In genomic region chr7:73932364-73932763, GRCh38 we compare ENCODE assay signal across 18 cellular contexts.
A peak's percentile ranks its signal among the peaks of the same experiment; 100 is the strongest.
DNase-seq lines count a peak whose midpoint lies in the region; ATAC-seq and TF ChIP-seq lines count a peak whose summit lies in the region.
"Had no signal": no experiment of that assay in that cellular context is flagged by ENCODE, and none has a peak within 500 bp of the region (broad histone marks: within the 10 kb centered on the region; RNA-seq: fewer than 3 reads in every experiment).

No MANE protein-coding gene starts in this region.

- TF ChIP-seq EP300 in SK-N-SH (IDR thresholded peaks at IDR 0.05; ENCODE audit: borderline replicate concordance in 1 of 2, low read depth in 1 of 2, low read length in 1 of 2) = no peak
- TF ChIP-seq EP300 in tibial nerve (IDR thresholded peaks at IDR 0.05) = no peak

- H3K4me1 ChIP-seq in SK-N-SH (ENCODE audit: control insufficient read depth in 1 of 2, insufficient read depth in 2 of 2, low read depth in 1 of 2, low read length in 1 of 2) (no peaks in the 10 kb centered on the region), tibial nerve (no peaks in the 10 kb centered on the region), vagina (peaks cover 7% of the 10 kb centered on the region)
- H3K4me1 ChIP-seq: BE2C had no signal

- H3K9me3 ChIP-seq in SK-N-SH (no peaks in the 10 kb centered on the region), tibial nerve (peaks cover 0 to 13% (median 0%) of the 10 kb centered on the region in 4 donors), vagina (no peaks in the 10 kb centered on the region)
- H3K9me3 ChIP-seq: BE2C had no signal

- H3K4me3 ChIP-seq in AG10803 (ENCODE audit: low read length) = no peak overlapping the region
- no peak overlapping the region for H3K4me3 ChIP-seq in SK-N-SH (ENCODE audit: low read depth in 2 of 2, low read length in 1 of 2)
- no peak overlapping the region for H3K4me3 ChIP-seq in tibial nerve
- H3K4me3 ChIP-seq in vagina = no peak overlapping the region

- CTCF ChIA-PET in SK-N-SH (lab: Yijun Ruan, JAX) = interaction anchor here (2.0 kb wide), 1 partner anchor 94 kb away, joined by 9 read pairs; no protein-coding TSS in a partner anchor

- no peak for TF ChIP-seq CTCF in AG10803 (conservative IDR thresholded peaks at IDR 0.05; ENCODE audit: low read length)
- TF ChIP-seq CTCF in HFFc6 (IDR thresholded peaks at IDR 0.05) = no peak
- TF ChIP-seq CTCF in SK-N-SH (IDR thresholded peaks at IDR 0.05) = no peak
- TF ChIP-seq CTCF in tibial nerve (IDR thresholded peaks at IDR 0.05) = no peak
- TF ChIP-seq CTCF in vagina (IDR thresholded peaks at IDR 0.05) = no peak

- TF ChIP-seq POLR2A in tibial nerve (IDR thresholded peaks at IDR 0.05) = no peak
- no peak for TF ChIP-seq POLR2A in vagina (IDR thresholded peaks at IDR 0.05)

- TF ChIP-seq RAD21 in SK-N-SH (IDR thresholded peaks at IDR 0.05; ENCODE audit: low read length) = no peak

- no peaks in the 10 kb centered on the region for H3K36me3 Mint-ChIP-seq in HFFc6 (ENCODE audit: low read depth)
- H3K36me3 Mint-ChIP-seq: CD8-positive, alpha-beta T cell; IgD-negative memory B cell had no signal

- ATAC-seq in HG02970 (IDR thresholded peaks at IDR 0.05; ENCODE audit: low FRiP score, unreplicated experiment) = no peak
- ATAC-seq: CD8-positive, alpha-beta T cell had no signal

- H3K27me3 ChIP-seq in SK-N-SH (ENCODE audit: insufficient read depth) (no peaks in the 10 kb centered on the region), tibial nerve (no peaks in the 10 kb centered on the region), vagina (no peaks in the 10 kb centered on the region)
- H3K27me3 ChIP-seq: BE2C had no signal

- POLR2A ChIA-PET in SK-N-SH (lab: Yijun Ruan, JAX) = no interaction called here

- peaks cover 23% of the 10 kb centered on the region for H3K4me1 Mint-ChIP-seq in HFFc6 (ENCODE audit: low read depth)

- no peaks in the 10 kb centered on the region for H3K9me2 ChIP-seq in SK-N-SH

- H3K36me3 ChIP-seq in SK-N-SH (replicated peaks in 1 of 2; ENCODE audit: control insufficient read depth in 1 of 2, insufficient read depth in 2 of 2, low read length in 1 of 2) (no peaks in the 10 kb centered on the region), tibial nerve (no peaks in the 10 kb centered on the region), vagina (no peaks in the 10 kb centered on the region)
- H3K36me3 ChIP-seq: BE2C had no signal

- no peak overlapping the region for H3K4me3 Mint-ChIP-seq in HFFc6
- H3K4me3 Mint-ChIP-seq: CD8-positive, alpha-beta T cell; IgD-negative memory B cell had no signal

- no peak overlapping the region for H3K27ac Mint-ChIP-seq in HFFc6
- H3K27ac Mint-ChIP-seq: CD8-positive, alpha-beta T cell; IgD-negative memory B cell had no signal

- intact Hi-C loops in vagina (cut with DNase I) = no loop called here

- H3K27ac ChIP-seq in SK-N-SH (ENCODE audit: low read depth in 2 of 2, low read length in 1 of 2) (no peak overlapping the region), tibial nerve (no peak overlapping the region), vagina (no peak overlapping the region)
- H3K27ac ChIP-seq: C4-2B, KMS-11 had no signal

- DNase-seq in AG10803 (ENCODE audit: low read depth) (peak; percentile 39), HFFc6 (peak; percentile 1), SK-N-SH (no peak), fibroblast of gingiva (ENCODE audit: low read depth) (peak; percentile 12), tibial nerve (ENCODE audit: low spot score in 2 of 2) (no peak), D341Med (ENCODE audit: low spot score) (no peak), vagina (ENCODE audit: extremely low spot score in 2 of 2) (no peak)
- DNase-seq: 8988T; BE2C; CD8-positive, alpha-beta T cell; COR-L47; DND-41; GDM1; H7 had no signal

- 89% methylated on average over 4 of the region's 4 CpGs for WGBS in SK-N-SH (ENCODE audit: low lambda C conversion rate)
- 75 to 89% methylated on average over 4 of the region's 4 CpGs for WGBS in tibial nerve, 2 donors

- H3K9ac ChIP-seq in SK-N-SH = no peak overlapping the region
- H3K9ac ChIP-seq: KMS-11 had no signal

- no peaks in the 10 kb centered on the region for H3K9me3 Mint-ChIP-seq in HFFc6
- H3K9me3 Mint-ChIP-seq: CD8-positive, alpha-beta T cell had no signal

- peaks cover 4% of the 10 kb centered on the region; the same call in 1 of the 2 replicates for H3K27me3 Mint-ChIP-seq in HFFc6 (ENCODE audit: insufficient read depth)

- H3K4me2 ChIP-seq in SK-N-SH = no peak overlapping the region
- H3K4me2 ChIP-seq: KMS-11 had no signal

- H4K20me1 ChIP-seq in SK-N-SH (ENCODE audit: insufficient read depth) = no peaks in the 10 kb centered on the region

- H3F3A ChIP-seq in SK-N-SH (replicated peaks; ENCODE audit: insufficient read depth) = peaks cover 10% of the 10 kb centered on the region

- no peaks in the 10 kb centered on the region for H3K79me2 ChIP-seq in SK-N-SH (ENCODE audit: insufficient read depth)

- H2AFZ ChIP-seq in SK-N-SH (ENCODE audit: low read depth) = no peak overlapping the region

TF ChIP-seq in SK-N-SH, 30 proteins besides CTCF, POLR2A, EP300 and RAD21:
- TF ChIP-seq MEF2A (IDR thresholded peaks at IDR 0.05; ENCODE audit: borderline replicate concordance, low read depth) (no peak), TCF12 (IDR thresholded peaks at IDR 0.05) (peak; percentile 75)

Comparison
In these comparisons a context has a peak if more than half of its experiments do, and no peak if none do; other contexts are left out.
1. DNase-seq: peak in AG10803 (single experiment), HFFc6 (single experiment) and fibroblast of gingiva (single experiment); none in SK-N-SH (single experiment), tibial nerve (0 of 2), D341Med (single experiment) and vagina (0 of 2).